ENCODE assay signal across 10 cellular contexts in genomic region chrX:39309721-39310152, GRCh38.
DNase-seq lines count a peak whose midpoint lies in the region; ATAC-seq lines count a peak whose summit lies in the region.
"Had no signal": no experiment of that assay in that cellular context is flagged by ENCODE, and none has a peak within 500 bp of the region (broad histone marks: within the 10 kb centered on the region; RNA-seq: fewer than 3 reads in every experiment).

No MANE protein-coding gene starts in this region.

- peaks cover 0 to 12% of the 10 kb centered on the region in 2 donors for H3K27me3 Mint-ChIP-seq in T-cell
- H3K27me3 Mint-ChIP-seq in naive thymus-derived CD8-positive, alpha-beta T cell = no peaks in the 10 kb centered on the region

- H3K4me3 Mint-ChIP-seq in T-cell = peak overlapping the region; percentile 31 to 72 (median 32)
- peak overlapping the region; percentile 22 to 91 (median 75) for H3K4me3 Mint-ChIP-seq in naive thymus-derived CD8-positive, alpha-beta T cell
- H3K4me3 Mint-ChIP-seq: dendritic cell treated with granulocyte-macrophage colony-stimulating factor and Interleukin-4, amounts not matched to agents 40 ng/mL and 50 ng/mL, for 4 days had no signal

- in situ Hi-C loops in ACHN (cut with HindIII; ENCODE audit: low pct_ligation_motif_present, low pct_unique_long_range_greater_than_20kb, low sequenced_read_pairs) = no loop called here

- CTCF ChIA-PET in T-cell (lab: Charles Lee) = no interaction called here

- no peaks in the 10 kb centered on the region for H3K36me3 Mint-ChIP-seq in T-cell
- H3K36me3 Mint-ChIP-seq in naive thymus-derived CD8-positive, alpha-beta T cell = peaks cover 0 to 3% (median 1%) of the 10 kb centered on the region in 3 donors

- peak; percentile 8 for DNase-seq in COLO668 (lab: John Stamatoyannopoulos, UW; ENCODE audit: unreplicated experiment)
- DNase-seq in T-cell = peak in 32 of 34 experiments; percentile 14 to 66 (median 43)
- DNase-seq in amniotic epithelial cell (ENCODE audit: low read depth) = peak; percentile 72
- DNase-seq in naive thymus-derived CD8-positive, alpha-beta T cell = peak; percentile 6 to 80 (median 49)
- no peak for DNase-seq in NCI-H187 treated with DMSO at 0.1 percent for 48 hours (lab: John Stamatoyannopoulos, UW)
- no peak for DNase-seq in ACHN
- DNase-seq in C1 segment of cervical spinal cord (lab: John Stamatoyannopoulos, UW) = no peak
- DNase-seq: upper lobe of right lung had no signal

- peaks cover 66 to 82% (median 78%) of the 10 kb centered on the region in 3 donors for H3K4me1 Mint-ChIP-seq in T-cell
- peaks cover 29 to 79% (median 67%) of the 10 kb centered on the region in 4 donors for H3K4me1 Mint-ChIP-seq in naive thymus-derived CD8-positive, alpha-beta T cell

- ATAC-seq in T-cell (replicated peaks in 1 of 4) (peak; percentile 65 to 77 (median 72)), GM18907 (IDR thresholded peaks at IDR 0.05; ENCODE audit: unreplicated experiment) (no peak)
- ATAC-seq in naive thymus-derived CD8-positive, alpha-beta T cell = peak; percentile 75 to 84

- H3K9me3 Mint-ChIP-seq in T-cell = peaks cover 0 to 9% (median 0%) of the 10 kb centered on the region in 3 donors
- H3K9me3 Mint-ChIP-seq in naive thymus-derived CD8-positive, alpha-beta T cell = peaks cover 0 to 10% (median under 1%) of the 10 kb centered on the region in 9 donors
- H3K9me3 Mint-ChIP-seq: dendritic cell treated with granulocyte-macrophage colony-stimulating factor and Interleukin-4, amounts not matched to agents 40 ng/mL and 50 ng/mL, for 4 days had no signal

- peak overlapping the region; percentile 89 to 100 for H3K27ac Mint-ChIP-seq in T-cell
- peak overlapping the region; percentile 92 to 100 (median 98) for H3K27ac Mint-ChIP-seq in naive thymus-derived CD8-positive, alpha-beta T cell
- H3K27ac Mint-ChIP-seq: dendritic cell treated with granulocyte-macrophage colony-stimulating factor and Interleukin-4, amounts not matched to agents 40 ng/mL and 50 ng/mL, for 4 days had no signal

- POLR2A ChIA-PET in T-cell (lab: Charles Lee) = interaction anchor here in 1 of 2 donors (0.5 kb wide), 1 partner anchor 1868 kb away, joined by 13 read pairs; no protein-coding TSS in a partner anchor
- POLR2A ChIA-PET in naive thymus-derived CD8-positive, alpha-beta T cell (lab: Charles Lee) = interaction anchor here (0.7 to 2.1 kb wide), 3 partner anchors 9 to 227 kb away, joined by 4 to 7 read pairs (median 6); no protein-coding TSS in a partner anchor

Comparison
In these comparisons a context has a peak if more than half of its experiments do, and no peak if none do; other contexts are left out.
1. DNase-seq: peak in COLO668 (single experiment), T-cell (32 of 34), amniotic epithelial cell (single experiment) and naive thymus-derived CD8-positive, alpha-beta T cell (10 of 10); none in NCI-H187 treated with DMSO at 0.1 percent for 48 hours (single experiment), ACHN (single experiment) and C1 segment of cervical spinal cord (0 of 14).